Comparison of ENCODE assay signal across 2 cellular contexts in the genomic region with DNA sequence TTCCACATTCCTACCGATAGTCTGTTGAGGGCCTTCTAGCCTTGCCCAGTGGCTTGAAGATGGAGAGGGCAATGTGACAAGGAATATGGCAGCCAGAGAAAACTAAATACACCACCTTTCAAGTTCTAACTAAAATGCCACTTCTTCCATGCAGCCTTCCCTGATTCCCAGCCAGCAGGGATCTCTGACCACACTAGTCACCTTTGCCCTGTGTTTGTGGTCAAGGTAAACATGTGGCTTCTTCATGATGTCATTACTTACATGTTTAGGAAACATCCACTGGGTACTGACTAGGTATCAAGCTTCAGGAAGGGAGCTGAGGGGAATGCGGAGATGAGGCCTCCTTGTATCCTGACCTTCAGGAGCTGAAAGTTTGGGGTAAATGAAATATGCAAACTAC.
TF ChIP-seq lines count a peak whose summit lies in the region.

No MANE protein-coding gene starts in this region.

TF ChIP-seq in K562, 482 proteins besides CTCF, POLR2A, EP300 and RAD21:
- peak; percentile 34 for TF ChIP-seq RBM25 (IDR thresholded peaks at IDR 0.05; ENCODE audit: low read depth, low read length, severe bottlenecking)
- no peak for TF ChIP-seq ZNF586 (CRISPR knock-in tag; conservative IDR thresholded peaks at IDR 0.05)
- no peak for TF ChIP-seq NRF1 (conservative IDR thresholded peaks at IDR 0.05 in 1 of 2, IDR thresholded peaks at IDR 0.05 in 1 of 2)
- peak; percentile 88 for TF ChIP-seq ZFP36 (IDR thresholded peaks at IDR 0.05; ENCODE audit: low read depth, low read length, partially characterized antibody)
- TF ChIP-seq ZNF12 (CRISPR knock-in tag; IDR thresholded peaks at IDR 0.05) = no peak

TF ChIP-seq in liver, 16 proteins besides CTCF, POLR2A, EP300 and RAD21:
- no peak for TF ChIP-seq FOXA1 (IDR thresholded peaks at IDR 0.05)
- no peak for TF ChIP-seq HNF4G (IDR thresholded peaks at IDR 0.05)
- TF ChIP-seq JUND (IDR thresholded peaks at IDR 0.05) = no peak
- TF ChIP-seq, protein P1, sequence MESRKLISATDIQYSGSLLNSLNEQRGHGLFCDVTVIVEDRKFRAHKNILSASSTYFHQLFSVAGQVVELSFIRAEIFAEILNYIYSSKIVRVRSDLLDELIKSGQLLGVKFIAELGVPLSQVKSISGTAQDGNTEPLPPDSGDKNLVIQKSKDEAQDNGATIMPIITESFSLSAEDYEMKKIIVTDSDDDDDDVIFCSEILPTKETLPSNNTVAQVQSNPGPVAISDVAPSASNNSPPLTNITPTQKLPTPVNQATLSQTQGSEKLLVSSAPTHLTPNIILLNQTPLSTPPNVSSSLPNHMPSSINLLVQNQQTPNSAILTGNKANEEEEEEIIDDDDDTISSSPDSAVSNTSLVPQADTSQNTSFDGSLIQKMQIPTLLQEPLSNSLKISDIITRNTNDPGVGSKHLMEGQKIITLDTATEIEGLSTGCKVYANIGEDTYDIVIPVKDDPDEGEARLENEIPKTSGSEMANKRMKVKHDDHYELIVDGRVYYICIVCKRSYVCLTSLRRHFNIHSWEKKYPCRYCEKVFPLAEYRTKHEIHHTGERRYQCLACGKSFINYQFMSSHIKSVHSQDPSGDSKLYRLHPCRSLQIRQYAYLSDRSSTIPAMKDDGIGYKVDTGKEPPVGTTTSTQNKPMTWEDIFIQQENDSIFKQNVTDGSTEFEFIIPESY (IDR thresholded peaks at IDR 0.05) = no peak
- TF ChIP-seq NR2F2 (IDR thresholded peaks at IDR 0.05) = no peak
- no peak for TF ChIP-seq YY1 (IDR thresholded peaks at IDR 0.05)
- peak; percentile 35 to 63 for TF ChIP-seq HNF4A (conservative IDR thresholded peaks at IDR 0.05)
- peak; percentile 30 for TF ChIP-seq RXRA (IDR thresholded peaks at IDR 0.05)
